9 cellular contexts compared by ENCODE assay signal in the genomic region with DNA sequence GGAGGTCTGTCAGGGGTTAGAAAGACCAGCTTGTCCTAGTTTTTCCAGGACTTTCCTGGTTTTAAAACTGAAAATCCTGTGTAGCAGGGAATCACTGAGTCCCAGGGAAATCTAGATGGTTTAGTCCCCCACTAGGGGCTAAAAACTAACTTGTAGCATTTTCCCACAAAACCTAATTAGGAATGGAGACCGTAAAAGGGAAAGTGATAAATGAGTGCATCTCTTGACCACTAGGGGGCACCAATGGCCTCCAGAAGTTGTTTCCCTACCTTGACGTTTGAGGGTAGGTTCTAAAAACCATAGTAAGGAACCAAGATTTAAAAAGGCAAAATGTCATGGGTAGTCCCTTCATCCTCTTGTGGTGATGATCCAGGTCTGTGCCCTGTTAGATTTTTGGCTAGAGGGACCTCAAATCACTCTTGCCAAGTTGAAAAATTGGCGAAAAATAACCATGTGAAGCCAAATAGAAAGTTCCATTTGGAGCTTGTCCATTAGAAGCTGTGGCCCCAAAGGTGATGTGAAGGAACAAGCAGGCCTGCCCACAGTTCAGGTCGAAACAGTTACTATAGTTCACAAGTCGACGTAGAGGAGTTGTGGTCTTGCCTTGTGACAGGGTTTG. TPM values are rescaled to one million over a fixed set of nuclear protein-coding genes. Genes with fewer than 3 reads are reported as not detected.
DNase-seq lines count a peak whose midpoint lies in the region; ATAC-seq and TF ChIP-seq lines count a peak whose summit lies in the region.
"Had no signal": no experiment of that assay in that cellular context is flagged by ENCODE, and none has a peak within 500 bp of the region (broad histone marks: within the 10 kb centered on the region; RNA-seq: fewer than 3 reads in every experiment).

No MANE protein-coding gene starts in this region.

- WGBS in prostate gland: 58% methylated on average over 6 of the region's 6 CpGs

- no peaks in the 10 kb centered on the region for H3K9me3 Mint-ChIP-seq in activated CD8-positive, alpha-beta memory T cell treated with anti-CD3 and anti-CD28 coated beads, Interleukin-2, amount 10 ng/mL, durations not matched to agents 7 days and 5 days (ENCODE audit: low read depth)

- TF ChIP-seq RAD21 in HCT116 (IDR thresholded peaks at IDR 0.05; ENCODE audit: low read depth): peak; percentile 76

- H3K9me2 ChIP-seq in HCT116 (ENCODE audit: insufficient read depth): no peaks in the 10 kb centered on the region

- H3K79me2 ChIP-seq in HCT116 (ENCODE audit: insufficient read depth, low read length): no peaks in the 10 kb centered on the region

- no peak for TF ChIP-seq POLR2A in HCT116 (IDR thresholded peaks at IDR 0.05; ENCODE audit: borderline replicate concordance, extremely low read depth, insufficient read depth, insufficient read length)
- no peak for TF ChIP-seq POLR2A in prostate gland (IDR thresholded peaks at IDR 0.05)

- CTCF ChIA-PET in HCT116 (lab: Charles Lee): interaction anchor here (0.7 to 2.4 kb wide), 11 partner anchors 12 to 1146 kb away, joined by 3 to 20 read pairs (median 3); no protein-coding TSS in a partner anchor
- CTCF ChIA-PET in activated CD8-positive, alpha-beta memory T cell treated with anti-CD3 and anti-CD28 coated beads, Interleukin-2, amount 10 ng/mL, durations not matched to agents 7 days and 5 days (lab: Charles Lee): interaction anchor here (0.6 to 3.3 kb wide), 16 partner anchors 10 to 1335 kb away, joined by 3 to 17 read pairs (median 4); no protein-coding TSS in a partner anchor

- no peak overlapping the region for H3K4me3 Mint-ChIP-seq in activated CD8-positive, alpha-beta memory T cell treated with anti-CD3 and anti-CD28 coated beads, Interleukin-2, amount 10 ng/mL, durations not matched to agents 7 days and 5 days
- H3K4me3 Mint-ChIP-seq: T-helper 1 cell treated with Interleukin-12 subunit alpha and Interleukin-12 subunit beta and Interleukin-4 antibody, amounts not matched to agents 30 μg/mL and 1 μg/mL, for 36 hours had no signal

- peak; percentile 35 to 87 (median 78); a peak in 5 of 6 replicates for TF ChIP-seq CTCF in HCT116 (IDR thresholded peaks at IDR 0.05 in 2 of 3, conservative IDR thresholded peaks at IDR 0.05 in 1 of 3; ENCODE audit: borderline replicate concordance in 1 of 3, insufficient read depth in 1 of 3, low read depth in 2 of 3, low read length in 2 of 3)
- TF ChIP-seq CTCF in prostate gland (IDR thresholded peaks at IDR 0.05): peak; percentile 78 to 91 (median 84)

- ATAC-seq in HCT116 (peak; percentile 73), GM18873 (IDR thresholded peaks at IDR 0.05; ENCODE audit: low FRiP score, unreplicated experiment) (no peak)
- ATAC-seq in activated CD8-positive, alpha-beta memory T cell treated with anti-CD3 and anti-CD28 coated beads, Interleukin-2, amount 10 ng/mL, durations not matched to agents 7 days and 5 days: no peak

- no peaks in the 10 kb centered on the region for H3K36me3 Mint-ChIP-seq in activated CD8-positive, alpha-beta memory T cell treated with anti-CD3 and anti-CD28 coated beads, Interleukin-2, amount 10 ng/mL, durations not matched to agents 7 days and 5 days

- peak overlapping the region; percentile 53 for H2AFZ ChIP-seq in HCT116 (ENCODE audit: low read depth, low read length, poor library complexity, severe bottlenecking)

- H3K9me3 ChIP-seq in HCT116 (ENCODE audit: control insufficient read depth in 1 of 2, insufficient read depth in 1 of 2, low read depth in 1 of 2, low read length in 2 of 2): no peaks in the 10 kb centered on the region
- no peaks in the 10 kb centered on the region for H3K9me3 ChIP-seq in prostate gland

- RAD21 ChIA-PET in HCT116 (lab: Charles Lee; ENCODE audit: low non-redundant PET in 1 of 2, low total read pairs in 2 of 2, uncharacterized antibody in 2 of 2, unreplicated experiment in 2 of 2): interaction anchor here in 1 of 2 experiments (1.5 kb wide), 1 partner anchor 52 kb away, joined by 4 read pairs; no protein-coding TSS in a partner anchor

- H3K4me3 ChIP-seq in HCT116 (replicated peaks in 1 of 2; ENCODE audit: low read depth in 1 of 2, low read length in 2 of 2) (no peak overlapping the region), prostate gland (no peak overlapping the region)

- H3K9ac ChIP-seq in HCT116 (ENCODE audit: low read length): no peak overlapping the region

- H3K27me3 ChIP-seq in HCT116 (ENCODE audit: insufficient read depth, low read length) (peaks cover 3% of the 10 kb centered on the region; the same call in 1 of the 2 replicates), prostate gland (replicated peaks; ENCODE audit: insufficient read depth) (no peaks in the 10 kb centered on the region)

- H4K20me1 ChIP-seq in HCT116 (ENCODE audit: insufficient read depth): no peaks in the 10 kb centered on the region

- POLR2A ChIA-PET in HCT116 (lab: Charles Lee): no interaction called here

- peak; percentile 66 for DNase-seq in COR-L47 (lab: John Stamatoyannopoulos, UW)
- peak; percentile 59 for DNase-seq in HCT116 (ENCODE audit: low read depth, low spot score)
- peak; percentile 48 for DNase-seq in NCI-H526 treated with DMSO at 0.1 percent for 48 hours (lab: John Stamatoyannopoulos, UW)
- peak; percentile 51 for DNase-seq in activated CD8-positive, alpha-beta memory T cell treated with anti-CD3 and anti-CD28 coated beads, Interleukin-2, amount 10 ng/mL, durations not matched to agents 7 days and 5 days
- DNase-seq in foreskin melanocyte: peak; percentile 40
- peak; percentile 64 for DNase-seq in prostate gland (ENCODE audit: low spot score)
- DNase-seq in GOT3 (lab: John Stamatoyannopoulos, UW): no peak

- H3K27ac Mint-ChIP-seq in activated CD8-positive, alpha-beta memory T cell treated with anti-CD3 and anti-CD28 coated beads, Interleukin-2, amount 10 ng/mL, durations not matched to agents 7 days and 5 days: no peak overlapping the region
- H3K27ac Mint-ChIP-seq: T-helper 1 cell treated with Interleukin-12 subunit alpha and Interleukin-12 subunit beta and Interleukin-4 antibody, amounts not matched to agents 30 μg/mL and 1 μg/mL, for 36 hours had no signal

- H3K4me1 ChIP-seq in HCT116 (ENCODE audit: control insufficient read depth in 1 of 2, insufficient read depth in 2 of 2, low read length in 2 of 2): peaks cover 10 to 15% of the 10 kb centered on the region in 2 experiments
- H3K4me1 ChIP-seq in prostate gland (replicated peaks): no peaks in the 10 kb centered on the region

- peaks cover 67% of the 10 kb centered on the region for H3K27me3 Mint-ChIP-seq in activated CD8-positive, alpha-beta memory T cell treated with anti-CD3 and anti-CD28 coated beads, Interleukin-2, amount 10 ng/mL, durations not matched to agents 7 days and 5 days

- BruUV-seq in HCT116 (replicated peaks; lab: Mats Ljungman, UMichigan): no TSS peak

- H3K4me2 ChIP-seq in HCT116 (ENCODE audit: low read length): no peak overlapping the region

- no peak overlapping the region for H3K27ac ChIP-seq in HCT116 (ENCODE audit: low read depth, low read length)
- no peak overlapping the region for H3K27ac ChIP-seq in prostate gland

- H3K4me1 Mint-ChIP-seq in activated CD8-positive, alpha-beta memory T cell treated with anti-CD3 and anti-CD28 coated beads, Interleukin-2, amount 10 ng/mL, durations not matched to agents 7 days and 5 days: no peaks in the 10 kb centered on the region

- H3K36me3 ChIP-seq in HCT116 (ENCODE audit: control insufficient read depth in 1 of 2, insufficient read depth in 2 of 2, low read length in 2 of 2): no peaks in the 10 kb centered on the region
- no peaks in the 10 kb centered on the region for H3K36me3 ChIP-seq in prostate gland

- intact Hi-C loops in HCT116 (cut with micrococcal nuclease) (loop anchor here (5.0 kb wide), 3 partner anchors 194 to 1334 kb away; no protein-coding TSS in a partner anchor), prostate gland (cut with DNase I) (loop anchor here (10.0 kb wide), 1 partner anchor 192 kb away; no protein-coding TSS in a partner anchor)

TF ChIP-seq in HCT116, 20 proteins besides CTCF, POLR2A, EP300 and RAD21:
- no peak for TF ChIP-seq ZFX (IDR thresholded peaks at IDR 0.05)
- no peak for TF ChIP-seq CBX3 (IDR thresholded peaks at IDR 0.05; ENCODE audit: low read depth)
- peak; percentile 71; the same call in 1 of the 2 replicates for TF ChIP-seq SRF (IDR thresholded peaks at IDR 0.05; ENCODE audit: low read depth)
- TF ChIP-seq, protein P1, sequence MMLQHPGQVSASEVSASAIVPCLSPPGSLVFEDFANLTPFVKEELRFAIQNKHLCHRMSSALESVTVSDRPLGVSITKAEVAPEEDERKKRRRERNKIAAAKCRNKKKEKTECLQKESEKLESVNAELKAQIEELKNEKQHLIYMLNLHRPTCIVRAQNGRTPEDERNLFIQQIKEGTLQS (IDR thresholded peaks at IDR 0.05): no peak
- no peak for TF ChIP-seq JUND (IDR thresholded peaks at IDR 0.05)

RNA-seq across cellular contexts. Expression of a gene that starts 24.5 kb away (rescaled TPM):
- 0.05 TPM for total RNA-seq in HCT116 (2021; ENCODE audit: unreplicated experiment)
- polyA plus RNA-seq in HCT116 (2012): not detected in 2 replicates
- total RNA-seq in activated CD8-positive, alpha-beta memory T cell treated with anti-CD3 and anti-CD28 coated beads, Interleukin-2, amount 10 ng/mL, durations not matched to agents 7 days and 5 days: under 1 TPM in 1 of 2 experiments, not detected in 1; 0.47 TPM
- total RNA-seq in prostate gland: 1 to 10 TPM; 3.4 to 7.0 TPM
